In the genomic region with DNA sequence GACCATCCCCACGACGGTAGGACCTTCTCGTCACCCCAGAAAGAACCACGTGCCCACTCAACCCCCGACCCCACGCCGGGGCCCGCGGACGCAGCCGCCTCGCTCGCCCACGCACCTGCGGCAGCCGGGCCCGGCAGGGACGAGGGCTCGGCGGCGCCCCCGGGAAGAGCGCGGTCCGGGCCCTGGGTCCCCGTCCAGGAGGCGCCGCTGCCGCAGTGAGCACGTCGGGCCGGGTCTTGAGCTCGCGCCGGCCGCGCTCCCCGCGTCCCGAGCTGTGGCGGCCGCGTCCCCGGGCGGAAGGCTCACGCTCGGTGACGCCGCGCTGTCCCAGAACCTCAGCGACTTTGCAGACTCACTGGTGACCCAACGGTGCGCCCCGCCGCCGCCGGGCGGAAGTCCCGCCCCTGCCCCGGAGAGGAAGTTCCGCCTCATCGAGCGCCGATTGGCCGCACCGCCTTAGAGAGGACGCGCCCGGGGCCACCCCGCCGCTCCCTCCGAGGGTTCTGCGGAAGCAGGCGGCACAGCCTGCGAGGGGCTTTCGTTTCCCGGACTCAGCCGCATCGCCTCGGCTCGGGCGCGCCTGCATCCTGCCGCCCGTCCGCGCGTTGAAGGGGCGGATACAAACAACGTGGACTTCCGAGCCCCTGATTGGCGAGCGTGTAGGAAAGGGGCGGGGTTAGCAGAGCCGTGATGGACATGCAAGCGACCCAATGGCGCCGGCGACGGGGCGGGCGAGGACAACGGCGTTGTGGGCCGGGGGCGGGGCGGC, we compare ENCODE assay signal across 8 cellular contexts. TPM values are rescaled to one million over a fixed set of nuclear protein-coding genes. Genes with fewer than 3 reads are reported as not detected.
DNase-seq lines count a peak whose midpoint lies in the region; ATAC-seq and TF ChIP-seq lines count a peak whose summit lies in the region.

No MANE protein-coding gene starts in this region.

- H3K9me3 ChIP-seq in spleen, result no peaks in the 10 kb centered on the region

- H3K4me3 ChIP-seq in cardiac fibroblast (replicated peaks in 1 of 2; ENCODE audit: low read depth in 2 of 2, low read length in 2 of 2) (peak overlapping the region; percentile 71 to 93), spleen (peak overlapping the region; percentile 68 to 100 (median 88))

- CTCF ChIA-PET in activated B cell treated with CpG ODN at 0.5 μM for 24 hours (lab: Charles Lee), result interaction anchor here (1.3 kb wide), 1 partner anchor 9 kb away, joined by 4 read pairs; no protein-coding TSS in a partner anchor

- in situ Hi-C loops in GM18951 (cut with MboI; ENCODE audit: low sequenced_read_pairs, unreplicated experiment), result no loop called here

- H3K9me3 Mint-ChIP-seq in activated B cell treated with CpG ODN at 0.5 μM for 24 hours, result no peaks in the 10 kb centered on the region

- H3K36me3 Mint-ChIP-seq in activated B cell treated with CpG ODN at 0.5 μM for 24 hours (ENCODE audit: low read depth), result peaks cover 7% of the 10 kb centered on the region

- TF ChIP-seq CTCF in activated B cell treated with CpG ODN at 0.5 μM for 24 hours (IDR thresholded peaks at IDR 0.05), result no peak
- no peak for TF ChIP-seq CTCF in cardiac fibroblast (IDR thresholded peaks at IDR 0.05; ENCODE audit: low read depth, low read length)
- peak in 1 of 11 experiments; percentile 19 for TF ChIP-seq CTCF in spleen (IDR thresholded peaks at IDR 0.05 in 8 of 11, conservative IDR thresholded peaks at IDR 0.05 in 3 of 11)

- intact Hi-C loops in activated B cell treated with CpG ODN at 0.5 μM for 24 hours (cut with micrococcal nuclease) (loop anchor here (1.0 to 5.0 kb wide), 7 partner anchors 47 to 237 kb away; a partner anchor contains a TSS), spleen (cut with DNase I; ENCODE audit: low total_unique reads) (loop anchor here (5.0 kb wide), 1 partner anchor 53 kb away; a partner anchor contains a TSS)

- TF ChIP-seq POLR2A in GM18951 (IDR thresholded peaks at IDR 0.05; ENCODE audit: extremely low read depth, insufficient read depth, insufficient read length) (peak; percentile 88), spleen (IDR thresholded peaks at IDR 0.05) (peak in 2 of 3 donors; percentile 53 to 88)

- peaks cover 41% of the 10 kb centered on the region for H3K4me1 Mint-ChIP-seq in activated B cell treated with CpG ODN at 0.5 μM for 24 hours

- DNase-seq in AG08396 (ENCODE audit: low spot score) (peak; percentile 97), NCI-H2227 treated with DMSO at 0.1 percent for 48 hours (lab: John Stamatoyannopoulos, UW) (peak; percentile 97), activated B cell treated with CpG ODN at 0.5 μM for 24 hours (peak; percentile 99), cardiac fibroblast (ENCODE audit: low read depth in 2 of 2) (peak; percentile 98), iris pigment epithelial cell (ENCODE audit: low read depth) (peak; percentile 95), spleen (peak; percentile 98)

- POLR2A ChIA-PET in activated B cell treated with CpG ODN at 0.5 μM for 24 hours (lab: Charles Lee), result interaction anchor here (0.6 to 2.3 kb wide), 7 partner anchors 10 to 238 kb away, joined by 3 to 14 read pairs (median 5); a partner anchor contains a TSS

- H3K36me3 ChIP-seq in spleen, result peaks cover 0 to 13% (median 0%) of the 10 kb centered on the region in 6 donors

- H3K4me1 ChIP-seq in spleen, result peaks cover 26 to 59% (median 53%) of the 10 kb centered on the region in 6 donors

- peaks cover 0 to 9% (median 0%) of the 10 kb centered on the region in 7 donors for H3K27me3 ChIP-seq in spleen (replicated peaks in 1 of 7)

- ATAC-seq in HG03159 (IDR thresholded peaks at IDR 0.05; ENCODE audit: unreplicated experiment) (peak; percentile 74), activated B cell treated with CpG ODN at 0.5 μM for 24 hours (ENCODE audit: low read depth) (peak; percentile 74)

- WGBS in spleen, 5 donors, result 0 to 1% (median 0%) methylated on average over 28 to 107 of the region's 107 CpGs

- no peaks in the 10 kb centered on the region for H3K27me3 Mint-ChIP-seq in activated B cell treated with CpG ODN at 0.5 μM for 24 hours

- H3K4me3 Mint-ChIP-seq in activated B cell treated with CpG ODN at 0.5 μM for 24 hours, result peak overlapping the region; percentile 99

- H3K27ac ChIP-seq in spleen, result peak overlapping the region; percentile 94 to 100 (median 98)

- peak overlapping the region; percentile 100 for H3K27ac Mint-ChIP-seq in activated B cell treated with CpG ODN at 0.5 μM for 24 hours

RNA-seq across cellular contexts. Expression of a gene that starts 0.8 kb away (rescaled TPM):
- total RNA-seq in activated B cell treated with CpG ODN at 0.5 μM for 24 hours, result 10.5 and 13.1 TPM in 2 replicates
- 10 to 100 TPM; 12.9 to 21.6 (median 15.3) TPM for total RNA-seq in spleen
- 10 to 100 TPM in 2 of 3 donors, 1 to 10 TPM in 1; 8.1 to 20.9 (median 11.0) TPM for polyA plus RNA-seq in spleen

RNA-seq across cellular contexts. Expression of a gene that starts 19.3 kb away (rescaled TPM):
- total RNA-seq in activated B cell treated with CpG ODN at 0.5 μM for 24 hours, result 46.7 and 53.1 TPM in 2 replicates
- 10 to 100 TPM; 36.1 to 42.7 (median 39.2) TPM for total RNA-seq in spleen
- 10 to 100 TPM; 20.7 to 70.5 (median 42.2) TPM for polyA plus RNA-seq in spleen

RNA-seq across cellular contexts. Expression of a gene that starts 22.3 kb away (rescaled TPM):
- total RNA-seq in activated B cell treated with CpG ODN at 0.5 μM for 24 hours, result 0.83 and 1.0 TPM in 2 replicates
- total RNA-seq in spleen, result 1 to 10 TPM; 1.5 to 8.8 (median 4.5) TPM
- 1 to 10 TPM; 2.7 to 4.7 (median 3.6) TPM for polyA plus RNA-seq in spleen

RNA-seq across cellular contexts. Expression of a gene that starts 28.9 kb away (rescaled TPM):
- total RNA-seq in activated B cell treated with CpG ODN at 0.5 μM for 24 hours (not detected in 2 replicates), spleen (not detected)
- not detected for polyA plus RNA-seq in spleen

RNA-seq across cellular contexts. Expression of a gene that starts 41.7 kb away (rescaled TPM):
- total RNA-seq in activated B cell treated with CpG ODN at 0.5 μM for 24 hours (0.42 and 0.47 TPM in 2 replicates), spleen (1 to 10 TPM in 3 of 7 donors, under 1 TPM in 4; 0.49 to 1.5 (median 0.95) TPM)
- polyA plus RNA-seq in spleen, result 1 to 10 TPM in 1 of 3 donors, under 1 TPM in 2; 0.15 to 1.8 (median 0.30) TPM

Comparison
In these comparisons a context has a peak if more than half of its experiments do, and no peak if none do; other contexts are left out.
1. Peak in every context shown above with its lines: DNase-seq, ATAC-seq, H3K4me3 ChIP-seq and H3K27ac ChIP-seq.